8 cellular contexts compared by ENCODE assay signal in genomic region chr19:58001895-58002369, GRCh38. TPM values are rescaled to one million over a fixed set of nuclear protein-coding genes. Genes with fewer than 3 reads are reported as not detected.
A peak's percentile ranks its signal among the peaks of the same experiment; 100 is the strongest.
DNase-seq lines count a peak whose midpoint lies in the region; ATAC-seq and TF ChIP-seq lines count a peak whose summit lies in the region.

No MANE protein-coding gene starts in this region.

- H3K4me1 ChIP-seq in esophagus muscularis mucosa (peaks cover 25 to 36% (median 26%) of the 10 kb centered on the region in 4 donors), neuron (ENCODE audit: insufficient read depth, low read length) (peaks cover 10% of the 10 kb centered on the region)

- TF ChIP-seq EP300 in esophagus muscularis mucosa (IDR thresholded peaks at IDR 0.05), result no peak

- H3K36me3 Mint-ChIP-seq in T-helper 17 cell (ENCODE audit: low read depth), result peaks cover 8% of the 10 kb centered on the region

- H3K36me3 ChIP-seq in esophagus muscularis mucosa (peaks cover 51 to 69% (median 67%) of the 10 kb centered on the region in 4 donors), neuron (ENCODE audit: insufficient read depth, low read length) (peaks cover 73% of the 10 kb centered on the region)

- H3K4me3 ChIP-seq in esophagus muscularis mucosa (peak overlapping the region; percentile 87 to 97 (median 96)), neuron (ENCODE audit: low read length) (peak overlapping the region; percentile 95)

- H3K9me3 ChIP-seq in T-helper 17 cell (ENCODE audit: control insufficient read depth, low read length, poor library complexity, severe bottlenecking) (peaks cover 22% of the 10 kb centered on the region), esophagus muscularis mucosa (peaks cover 0 to 83% (median 46%) of the 10 kb centered on the region in 4 donors), neuron (ENCODE audit: low read length) (peaks cover 72% of the 10 kb centered on the region)

- ATAC-seq in GM21381 (IDR thresholded peaks at IDR 0.05; ENCODE audit: unreplicated experiment) (peak; percentile 9), T-helper 17 cell (peak; percentile 7), HG03342 (IDR thresholded peaks at IDR 0.05; ENCODE audit: unreplicated experiment) (no peak), HG03280 (IDR thresholded peaks at IDR 0.05; ENCODE audit: unreplicated experiment) (no peak)

- H3K27ac Mint-ChIP-seq in T-helper 17 cell, result peak overlapping the region; percentile 92

- DNase-seq in Ammon's horn (ENCODE audit: low spot score), result peak; percentile 12
- DNase-seq in T-helper 17 cell, result no peak
- no peak for DNase-seq in esophagus muscularis mucosa (ENCODE audit: extremely low spot score)
- DNase-seq in glomerular visceral epithelial cell (ENCODE audit: extremely low spot score), result no peak

- no peak for TF ChIP-seq CTCF in esophagus muscularis mucosa (IDR thresholded peaks at IDR 0.05)

- H3K4me1 Mint-ChIP-seq in T-helper 17 cell, result peaks cover 2% of the 10 kb centered on the region

- H3K4me3 Mint-ChIP-seq in T-helper 17 cell, result peak overlapping the region; percentile 45

- WGBS in esophagus muscularis mucosa, result 13% methylated on average over 13 of the region's 23 CpGs

- intact Hi-C loops in esophagus muscularis mucosa (cut with DNase I), result loop anchor here (5.0 kb wide), 1 partner anchor 65 kb away; the partner anchor contains the start of gene ZNF418

- no peaks in the 10 kb centered on the region for H3K27me3 Mint-ChIP-seq in T-helper 17 cell

- peak overlapping the region; percentile 91 to 96 (median 94) for H3K27ac ChIP-seq in esophagus muscularis mucosa (replicated peaks in 1 of 4)

- H3K27me3 ChIP-seq in esophagus muscularis mucosa (no peaks in the 10 kb centered on the region), neuron (ENCODE audit: insufficient read depth, low read length) (no peaks in the 10 kb centered on the region)

- peak overlapping the region; percentile 82 for H2AFZ ChIP-seq in neuron (ENCODE audit: low read depth, low read length)

- TF ChIP-seq POLR2A in esophagus muscularis mucosa (IDR thresholded peaks at IDR 0.05; ENCODE audit: low read depth), result no peak

RNA-seq across cellular contexts. Expression of gene ZNF606, which starts 0.7 kb away (rescaled TPM):
- 1 to 10 TPM; 7.1 TPM for total RNA-seq in T-helper 17 cell
- 10 to 100 TPM in 3 of 4 donors, 1 to 10 TPM in 1; 7.6 to 23.3 (median 15.5) TPM for total RNA-seq in esophagus muscularis mucosa

RNA-seq across cellular contexts. Expression of gene C19orf18, which starts 27.6 kb away (rescaled TPM):
- total RNA-seq in T-helper 17 cell (under 1 TPM; 0.37 to 0.65 TPM), esophagus muscularis mucosa (under 1 TPM in 3 of 4 donors, not detected in 1; 0.40 to 0.84 (median 0.83) TPM)

RNA-seq across cellular contexts. Expression of gene ZSCAN1, which starts 31.9 kb away (rescaled TPM):
- total RNA-seq in T-helper 17 cell (not detected), esophagus muscularis mucosa (not detected)

RNA-seq across cellular contexts. Expression of gene ZNF256, which starts 54.4 kb away (rescaled TPM):
- total RNA-seq in T-helper 17 cell (10 to 100 TPM; 11.9 to 12.6 TPM), esophagus muscularis mucosa (1 to 10 TPM; 4.0 to 5.2 (median 4.6) TPM)

RNA-seq across cellular contexts. Expression of gene ZNF135, which starts 57.1 kb away (rescaled TPM):
- under 1 TPM; 0.16 to 0.57 TPM for total RNA-seq in T-helper 17 cell
- 1 to 10 TPM; 5.1 to 9.1 (median 6.6) TPM for total RNA-seq in esophagus muscularis mucosa

Comparison
In these comparisons a context has a peak if more than half of its experiments do, and no peak if none do; other contexts are left out.
1. ATAC-seq: peak in GM21381 (single experiment) and T-helper 17 cell (single experiment); none in HG03342 (single experiment) and HG03280 (single experiment).